In genomic region chr3:153232050-153232736, GRCh38 we compare ENCODE assay signal across 7 cellular contexts.
A peak's percentile ranks its signal among the peaks of the same experiment; 100 is the strongest.
DNase-seq lines count a peak whose midpoint lies in the region; ATAC-seq, FAIRE-seq and TF ChIP-seq lines count a peak whose summit lies in the region.
"Not testable (repeated sequence)": the region's sequence is repeated elsewhere in the genome, so short reads cannot be mapped to it uniquely, and the experiment has no call there.

No MANE protein-coding gene starts in this region.

- peaks cover 12% of the 10 kb centered on the region for H3K9me3 Mint-ChIP-seq in Caco-2 (ENCODE audit: unreplicated experiment)
- not testable (repeated sequence) for H3K9me3 Mint-ChIP-seq in mesothelial cell of epicardium

- peak overlapping the region in 1 of 2 experiments; percentile 81; a peak in 3 of 4 replicates for H3K27ac ChIP-seq in SK-N-SH (ENCODE audit: low read depth in 2 of 2, low read length in 1 of 2)
- H3K27ac ChIP-seq in K562 (ENCODE audit: extremely low read depth, low read depth, low read length) = not testable (repeated sequence)
- peak overlapping the region; percentile 44 for H3K27ac ChIP-seq in fibroblast of lung (ENCODE audit: insufficient read depth, low read length)
- H3K27ac ChIP-seq in smooth muscle cell (ENCODE audit: low read depth) = peak overlapping the region; percentile 93

- peak; percentile 11 for FAIRE-seq in K562 (lab: Jason Lieb, UNC)

- ATAC-seq in K562 = peak; percentile 59; the same call in 1 of the 3 replicates

- H3K27me3 ChIP-seq in Caco-2 (replicated peaks; ENCODE audit: control insufficient read depth, insufficient read depth, low read length); SK-N-SH (ENCODE audit: insufficient read depth); K562 (ENCODE audit: control insufficient read depth in 2 of 2, insufficient read depth in 2 of 2, low read length in 2 of 2); fibroblast of lung (ENCODE audit: control insufficient read depth, insufficient read depth, low read length); smooth muscle cell (ENCODE audit: low read depth): not testable (repeated sequence)

- POLR2A ChIA-PET in Caco-2 (lab: Charles Lee); SK-N-SH (lab: Yijun Ruan, JAX); K562 (lab: Yijun Ruan, JAX): not testable (repeated sequence)

- H3K4me2 ChIP-seq in SK-N-SH (peak overlapping the region; percentile 3; the same call in 1 of the 2 replicates), fibroblast of lung (ENCODE audit: extremely low read depth, insufficient read depth, low read length) (peak overlapping the region; percentile 59), smooth muscle cell (peak overlapping the region; percentile 64)
- H3K4me2 ChIP-seq in K562 (ENCODE audit: insufficient read depth, low read length) = not testable (repeated sequence)

- not testable (repeated sequence) for H3K36me3 ChIP-seq in Caco-2 (ENCODE audit: control insufficient read depth, insufficient read depth, low read length); SK-N-SH (replicated peaks in 1 of 2; ENCODE audit: control insufficient read depth in 1 of 2, insufficient read depth in 2 of 2, low read length in 1 of 2); K562 (ENCODE audit: control insufficient read depth, insufficient read depth, low read length); fibroblast of lung (ENCODE audit: control insufficient read depth, insufficient read depth, low read length); smooth muscle cell (ENCODE audit: low read depth)

- in situ Hi-C loops in K562 (cut with MboI) = not testable (repeated sequence)

- H3K9me1 ChIP-seq in K562 (ENCODE audit: control insufficient read depth, insufficient read depth, low read length) = not testable (repeated sequence)

- intact Hi-C loops in Caco-2 (cut with micrococcal nuclease; ENCODE audit: unreplicated experiment); K562 (cut with micrococcal nuclease): not testable (repeated sequence)

- TF ChIP-seq EP300 in SK-N-SH (IDR thresholded peaks at IDR 0.05; ENCODE audit: borderline replicate concordance in 1 of 2, low read depth in 1 of 2, low read length in 1 of 2); K562 (IDR thresholded peaks at IDR 0.05; ENCODE audit: low read length): not testable (repeated sequence)

- TF ChIP-seq POLR2A in K562 (conservative IDR thresholded peaks at IDR 0.05) = not testable (repeated sequence)

- H3K9me3 ChIP-seq in Caco-2; SK-N-SH; K562 (replicated peaks; ENCODE audit: control insufficient read depth, insufficient read depth, low read depth, low read length); fibroblast of lung (ENCODE audit: control insufficient read depth, insufficient read depth, low read depth, low read length); smooth muscle cell (replicated peaks; ENCODE audit: low read depth): not testable (repeated sequence)

- H3K36me3 Mint-ChIP-seq in Caco-2 (ENCODE audit: insufficient read depth, unreplicated experiment); mesothelial cell of epicardium: not testable (repeated sequence)

- CTCF ChIA-PET in Caco-2 (lab: Charles Lee) = interaction anchor here (0.5 kb wide), 1 partner anchor 69 kb away, joined by 6 read pairs; no protein-coding TSS in a partner anchor
- CTCF ChIA-PET in SK-N-SH (lab: Yijun Ruan, JAX); K562 (lab: Yijun Ruan, JAX; ENCODE audit: low intra/inter-chr PET ratio): not testable (repeated sequence)

- peaks cover 16% of the 10 kb centered on the region for H3K4me1 Mint-ChIP-seq in Caco-2 (ENCODE audit: low read depth, unreplicated experiment)
- H3K4me1 Mint-ChIP-seq in mesothelial cell of epicardium = peaks cover 13% of the 10 kb centered on the region

- H3K27me3 Mint-ChIP-seq in Caco-2 (ENCODE audit: insufficient read depth, unreplicated experiment); mesothelial cell of epicardium (ENCODE audit: low read depth): not testable (repeated sequence)

- H3K9ac ChIP-seq in SK-N-SH; K562 (ENCODE audit: insufficient read depth in 1 of 2, low read depth in 2 of 2, low read length in 2 of 2); fibroblast of lung (ENCODE audit: insufficient read depth, low read length): not testable (repeated sequence)
- H3K9ac ChIP-seq in smooth muscle cell (ENCODE audit: low read depth) = peak overlapping the region; percentile 35

- TF ChIP-seq RAD21 in SK-N-SH (IDR thresholded peaks at IDR 0.05; ENCODE audit: low read length); K562 (CRISPR knock-in tag; conservative IDR thresholded peaks at IDR 0.05 in 1 of 2, IDR thresholded peaks at IDR 0.05 in 1 of 2): not testable (repeated sequence)

- H3K4me1 ChIP-seq in Caco-2 = peaks cover 25% of the 10 kb centered on the region
- H3K4me1 ChIP-seq in SK-N-SH (ENCODE audit: control insufficient read depth in 1 of 2, insufficient read depth in 2 of 2, low read depth in 1 of 2, low read length in 1 of 2) = peaks cover 0 to 14% of the 10 kb centered on the region in 2 experiments; a peak in 1 of 4 replicates
- peaks cover 0 to 20% of the 10 kb centered on the region in 2 experiments; a peak in 3 of 5 replicates for H3K4me1 ChIP-seq in K562 (replicated peaks in 1 of 2; ENCODE audit: control insufficient read depth in 2 of 2, insufficient read depth in 2 of 2, low read length in 2 of 2)
- not testable (repeated sequence) for H3K4me1 ChIP-seq in fibroblast of lung (ENCODE audit: control insufficient read depth, extremely low read depth, insufficient read depth, low read length)
- peaks cover 11% of the 10 kb centered on the region for H3K4me1 ChIP-seq in smooth muscle cell (ENCODE audit: low read depth)

- not testable (repeated sequence) for TF ChIP-seq CTCF in Caco-2 (IDR thresholded peaks at IDR 0.05; ENCODE audit: insufficient read depth in 1 of 2, low read depth in 1 of 2, low read length in 1 of 2, severe bottlenecking in 1 of 2, unreplicated experiment in 1 of 2); SK-N-SH (IDR thresholded peaks at IDR 0.05); K562 (IDR thresholded peaks at IDR 0.05 in 2 of 3, conservative IDR thresholded peaks at IDR 0.05 in 1 of 3; ENCODE audit: insufficient read depth in 2 of 3, low read depth in 1 of 3, low read length in 3 of 3); fibroblast of lung (conservative IDR thresholded peaks at IDR 0.05 in 1 of 2, IDR thresholded peaks at IDR 0.05 in 1 of 2; ENCODE audit: low read depth in 1 of 2, low read length in 2 of 2); mesothelial cell of epicardium (IDR thresholded peaks at IDR 0.05; ENCODE audit: unreplicated experiment); smooth muscle cell (IDR thresholded peaks at IDR 0.05; ENCODE audit: borderline replicate concordance, insufficient read depth, poor library complexity, severe bottlenecking)

- WGBS in SK-N-SH (ENCODE audit: low lambda C conversion rate) = 94% methylated on average over 11 of the region's 11 CpGs
- 16% methylated on average over 8 of the region's 11 CpGs for WGBS in K562 (ENCODE audit: insufficient coverage, low coverage, missing lambda C conversion rate)
- WGBS in smooth muscle cell (ENCODE audit: low lambda C conversion rate) = 70% methylated on average over 11 of the region's 11 CpGs

- H3F3A ChIP-seq in SK-N-SH (replicated peaks; ENCODE audit: insufficient read depth) = peaks cover 20% of the 10 kb centered on the region
- peaks cover 17% of the 10 kb centered on the region for H3F3A ChIP-seq in smooth muscle cell (ENCODE audit: low read depth)

- not testable (repeated sequence) for H3K4me3 Mint-ChIP-seq in Caco-2 (ENCODE audit: unreplicated experiment); mesothelial cell of epicardium

- not testable (repeated sequence) for H3K4me3 ChIP-seq in Caco-2 (ENCODE audit: low read depth, low read length); SK-N-SH (ENCODE audit: low read depth in 2 of 2, low read length in 1 of 2); K562; fibroblast of lung (replicated peaks in 1 of 4; ENCODE audit: control extremely low read depth in 1 of 4, insufficient read depth in 1 of 4, low read depth in 3 of 4, low read length in 4 of 4); smooth muscle cell

- H3K9me2 ChIP-seq in SK-N-SH = not testable (repeated sequence)

- DNase-seq in Caco-2 (peak; percentile 29 to 40), M059J (ENCODE audit: low read depth) (peak; percentile 68), fibroblast of lung (ENCODE audit: low read depth in 2 of 2) (peak in 1 of 2 donors; percentile 56)
- not testable (repeated sequence) for DNase-seq in SK-N-SH; K562 (ENCODE audit: extremely low read depth in 1 of 4, low spot score in 3 of 4); mesothelial cell of epicardium (ENCODE audit: low spot score in 2 of 2, unreplicated experiment in 2 of 2); smooth muscle cell (lab: John Stamatoyannopoulos, UW; ENCODE audit: unreplicated experiment)

- not testable (repeated sequence) for H3K79me2 ChIP-seq in SK-N-SH (ENCODE audit: insufficient read depth); K562 (ENCODE audit: control insufficient read depth, insufficient read depth, low read length); fibroblast of lung (ENCODE audit: control insufficient read depth, insufficient read depth, low read length); smooth muscle cell (ENCODE audit: low read depth)

- not testable (repeated sequence) for H4K20me1 ChIP-seq in SK-N-SH (ENCODE audit: insufficient read depth); K562 (replicated peaks; ENCODE audit: control insufficient read depth, insufficient read depth, low read length); fibroblast of lung (ENCODE audit: control insufficient read depth, extremely low read depth, insufficient read depth, low read length); smooth muscle cell (ENCODE audit: low read depth)

- H3K27ac Mint-ChIP-seq in Caco-2 (ENCODE audit: unreplicated experiment) (peak overlapping the region; percentile 50), mesothelial cell of epicardium (peak overlapping the region; percentile 9)

- not testable (repeated sequence) for BruUV-seq in Caco-2 (replicated peaks; lab: Mats Ljungman, UMichigan); K562 (replicated peaks; lab: Mats Ljungman, UMichigan)

- peak overlapping the region; percentile 63; the same call in 1 of the 2 replicates for H2AFZ ChIP-seq in SK-N-SH (ENCODE audit: low read depth)
- peak overlapping the region; percentile 67; the same call in 1 of the 2 replicates for H2AFZ ChIP-seq in K562 (ENCODE audit: low read depth, low read length)
- not testable (repeated sequence) for H2AFZ ChIP-seq in fibroblast of lung (ENCODE audit: low read length); smooth muscle cell (ENCODE audit: low read depth)
